8 cellular contexts compared by ENCODE assay signal in the genomic region with DNA sequence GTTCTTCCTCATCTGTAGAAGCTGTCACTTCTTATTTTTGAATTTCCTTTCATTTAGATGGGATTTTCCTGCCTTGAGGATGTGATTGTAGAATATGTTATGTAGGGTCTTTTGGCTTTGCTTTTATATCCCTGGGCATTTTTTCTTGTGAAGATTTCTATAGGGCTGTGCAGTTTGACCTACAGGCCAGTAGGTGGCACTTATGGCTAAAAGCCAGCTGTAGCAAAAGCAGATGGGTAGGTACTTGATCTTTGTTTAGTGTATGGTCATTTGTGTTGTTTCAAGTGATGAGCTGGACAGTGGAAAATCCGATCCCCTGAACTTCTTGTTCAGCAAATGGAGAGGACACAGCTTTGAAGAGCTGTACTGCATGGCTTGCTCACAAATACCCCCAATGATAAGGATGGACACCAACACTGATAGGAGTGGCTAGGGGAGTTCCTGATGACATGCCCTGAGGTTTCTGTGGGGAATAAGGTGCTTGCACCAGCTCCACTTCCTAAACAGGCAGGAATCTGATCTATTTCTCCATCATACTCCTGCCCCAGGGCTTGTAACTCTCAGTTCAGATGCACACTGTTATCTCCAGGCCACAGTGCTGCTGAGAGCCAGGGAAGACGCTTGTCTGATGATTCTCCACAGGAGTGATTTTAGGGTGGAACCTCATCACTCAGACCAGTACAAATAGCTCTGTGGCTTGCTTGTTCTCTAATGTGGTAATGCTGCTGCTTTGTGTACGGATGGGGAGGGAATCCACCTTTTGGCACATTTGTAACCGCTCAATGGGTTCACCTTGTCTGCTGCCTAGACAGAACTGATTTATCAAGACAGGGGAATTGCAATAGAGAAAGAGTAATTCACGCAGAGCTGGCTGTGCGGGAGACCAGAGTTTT.
DNase-seq lines count a peak whose midpoint lies in the region; ATAC-seq lines count a peak whose summit lies in the region.

No MANE protein-coding gene starts in this region.

- DNase-seq in DMS53 (lab: John Stamatoyannopoulos, UW) (peak; percentile 81), SW480 (ENCODE audit: low spot score) (peak; percentile 50), left colon (no peak), NCI-H128 (lab: John Stamatoyannopoulos, UW; ENCODE audit: unreplicated experiment) (no peak), germinal center (ENCODE audit: low spot score) (no peak)
- no peak for DNase-seq in stimulated activated naive CD4-positive, alpha-beta T cell treated with Interleukin-2 at 50 U/mL for 16 hours (lab: John Stamatoyannopoulos, UW)

- ATAC-seq in GM19463 (IDR thresholded peaks at IDR 0.05; ENCODE audit: unreplicated experiment) = peak; percentile 80
- ATAC-seq in HG03575 (IDR thresholded peaks at IDR 0.05; ENCODE audit: extremely low read depth, insufficient number of reproducible peaks, low FRiP score, unreplicated experiment) = peak; percentile 84
- peak; percentile 57 for ATAC-seq in left colon

- intact Hi-C loops in left colon (cut with DNase I, micrococcal nuclease) = no loop called here

Comparison
In these comparisons a context has a peak if more than half of its experiments do, and no peak if none do; other contexts are left out.
1. DNase-seq: peak in DMS53 (single experiment) and SW480 (single experiment); none in left colon (0 of 2), NCI-H128 (single experiment), germinal center (single experiment) and stimulated activated naive CD4-positive, alpha-beta T cell treated with Interleukin-2 at 50 U/mL for 16 hours (single experiment).
2. Peak in every context shown above with its lines, with median percentiles within 50 percentile points of each other: ATAC-seq.